8 cellular contexts compared by ENCODE assay signal in the genomic region with DNA sequence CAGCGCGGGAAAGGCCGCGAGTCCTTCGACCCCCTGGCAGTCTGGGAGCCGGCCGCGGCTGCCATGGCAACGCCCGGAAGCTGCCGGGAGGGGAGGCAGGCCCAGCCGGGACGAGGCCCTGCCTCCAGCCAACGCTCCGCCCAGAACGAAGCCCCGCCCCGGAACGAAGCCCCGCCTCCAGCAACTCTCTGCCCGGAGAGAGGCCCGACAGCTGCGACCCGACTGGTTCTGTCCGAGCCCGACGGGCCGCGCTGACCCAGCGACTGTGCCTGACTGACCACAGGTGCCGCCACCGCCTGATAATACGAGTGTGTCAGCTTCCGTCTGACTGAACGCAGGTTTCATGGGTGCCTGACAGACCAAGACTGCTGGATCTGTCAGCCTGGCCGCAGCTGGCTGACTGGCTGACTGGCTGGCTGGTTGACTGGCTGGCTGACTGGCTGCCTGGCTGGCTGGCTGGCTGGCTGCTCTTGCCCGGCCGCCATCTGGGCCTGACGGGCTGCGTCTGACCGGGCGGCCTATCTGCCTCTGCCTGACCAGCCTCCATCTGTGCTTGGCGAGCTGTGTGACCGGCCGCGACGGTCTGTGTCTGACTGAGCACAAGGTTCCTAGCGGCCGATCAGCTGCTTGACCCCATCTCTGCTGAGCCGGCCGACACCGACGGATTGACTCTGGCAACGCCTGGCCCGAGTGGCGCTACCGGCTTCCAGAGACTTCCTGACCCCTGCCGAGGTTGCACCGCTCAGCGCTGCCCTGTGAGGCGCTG.
DNase-seq lines count a peak whose midpoint lies in the region; ATAC-seq and TF ChIP-seq lines count a peak whose summit lies in the region.

No MANE protein-coding gene starts in this region.

- peak overlapping the region; percentile 41 for H3K9ac ChIP-seq in endodermal cell (ENCODE audit: extremely low read depth, low read length, poor library complexity, severe bottlenecking)

- DNase-seq in CD4-positive, alpha-beta memory T cell: peak; percentile 89 to 94 (median 90)
- DNase-seq in HPDE6-E6E7 (ENCODE audit: extremely low spot score) (peak; percentile 99), NOMO-1 (lab: John Stamatoyannopoulos, UW; ENCODE audit: unreplicated experiment in 2 of 2) (peak; percentile 60 to 75), endodermal cell (peak; percentile 99), midbrain (lab: John Stamatoyannopoulos, UW) (peak; percentile 94)
- DNase-seq in activated CD8-positive, alpha-beta memory T cell treated with anti-CD3 and anti-CD28 coated beads, Interleukin-2, amount 50 U/mL, for 24 hours (ENCODE audit: extremely low read depth): peak; percentile 73
- DNase-seq in stimulated activated CD8-positive, alpha-beta memory T cell treated with anti-CD3 and anti-CD28 coated beads, Interleukin-15, amount 100 ng/mL, for 4 hours (ENCODE audit: low read depth in 2 of 2): peak; percentile 84 to 86

- peaks cover 0 to 5% (median 4%) of the 10 kb centered on the region in 4 donors for H3K4me1 Mint-ChIP-seq in CD4-positive, alpha-beta memory T cell
- H3K4me1 Mint-ChIP-seq in endodermal cell: peaks cover 2% of the 10 kb centered on the region

- peak overlapping the region; percentile 60 to 89 (median 77) for H3K27ac Mint-ChIP-seq in CD4-positive, alpha-beta memory T cell
- peak overlapping the region; percentile 78 for H3K27ac Mint-ChIP-seq in endodermal cell

- H3K27ac ChIP-seq in CD4-positive, alpha-beta memory T cell (ENCODE audit: low read depth, low read length): peak overlapping the region; percentile 45
- peak overlapping the region; percentile 93 for H3K27ac ChIP-seq in endodermal cell (ENCODE audit: low read depth, low read length)

- H3K27me3 Mint-ChIP-seq in CD4-positive, alpha-beta memory T cell: peaks cover 0 to 3% of the 10 kb centered on the region in 2 donors
- H3K27me3 Mint-ChIP-seq in endodermal cell (ENCODE audit: insufficient read depth): peaks cover 35% of the 10 kb centered on the region

- POLR2A ChIA-PET in CD4-positive, alpha-beta memory T cell (lab: Charles Lee; ENCODE audit: partially characterized antibody): interaction anchor here (0.8 to 2.1 kb wide), 8 partner anchors 13 to 293 kb away, joined by 3 to 12 read pairs (median 4); a partner anchor contains a TSS

- no peaks in the 10 kb centered on the region for H3K9me3 Mint-ChIP-seq in CD4-positive, alpha-beta memory T cell
- no peaks in the 10 kb centered on the region for H3K9me3 Mint-ChIP-seq in endodermal cell

- no peaks in the 10 kb centered on the region for H3K9me3 ChIP-seq in CD4-positive, alpha-beta memory T cell (ENCODE audit: control insufficient read depth in 1 of 2, low read length in 2 of 2)
- H3K9me3 ChIP-seq in endodermal cell (ENCODE audit: control insufficient read depth, low read length): peaks cover 9% of the 10 kb centered on the region

- no peak for TF ChIP-seq CTCF in endodermal cell (conservative IDR thresholded peaks at IDR 0.05)

- no peaks in the 10 kb centered on the region for H3K36me3 ChIP-seq in CD4-positive, alpha-beta memory T cell (ENCODE audit: insufficient read depth, low read length)
- H3K36me3 ChIP-seq in endodermal cell (ENCODE audit: control insufficient read depth, insufficient read depth, low read length): no peaks in the 10 kb centered on the region

- intact Hi-C loops in CD4-positive, alpha-beta memory T cell (cut with micrococcal nuclease): loop anchor here (1.0 to 10.0 kb wide), 2 partner anchors 14 to 70 kb away; no protein-coding TSS in a partner anchor

- H3K36me3 Mint-ChIP-seq in CD4-positive, alpha-beta memory T cell: peaks cover 0 to 4% of the 10 kb centered on the region in 2 donors
- no peaks in the 10 kb centered on the region for H3K36me3 Mint-ChIP-seq in endodermal cell (ENCODE audit: low read depth)

- peak overlapping the region; percentile 47 to 75 for H3K4me3 ChIP-seq in CD4-positive, alpha-beta memory T cell (ENCODE audit: low read length in 2 of 2)
- H3K4me3 ChIP-seq in endodermal cell (ENCODE audit: low read length): peak overlapping the region; percentile 80

- CTCF ChIA-PET in CD4-positive, alpha-beta memory T cell (lab: Charles Lee; ENCODE audit: partially characterized antibody): interaction anchor here (0.6 to 1.8 kb wide), 4 partner anchors 72 to 915 kb away, joined by 3 to 6 read pairs (median 5); a partner anchor contains a TSS

- H3K27me3 ChIP-seq in CD4-positive, alpha-beta memory T cell (ENCODE audit: insufficient read depth, low read length): no peaks in the 10 kb centered on the region
- peaks cover 15% of the 10 kb centered on the region for H3K27me3 ChIP-seq in endodermal cell (ENCODE audit: control insufficient read depth, insufficient read depth, low read length, poor library complexity, severe bottlenecking)

- 16 to 24% methylated on average over 47 to 61 of the region's 61 CpGs for WGBS in endodermal cell (ENCODE audit: insufficient coverage in 1 of 2, insufficient read length in 1 of 2), 2 experiments

- peak; percentile 92 for ATAC-seq in GM19463 (IDR thresholded peaks at IDR 0.05; ENCODE audit: unreplicated experiment)

- peak overlapping the region; percentile 87 to 92 (median 89) for H3K4me3 Mint-ChIP-seq in CD4-positive, alpha-beta memory T cell
- peak overlapping the region; percentile 63 for H3K4me3 Mint-ChIP-seq in endodermal cell

- H3K4me1 ChIP-seq in CD4-positive, alpha-beta memory T cell (ENCODE audit: insufficient read depth, low read length): peaks cover 11% of the 10 kb centered on the region
- H3K4me1 ChIP-seq in endodermal cell (ENCODE audit: control insufficient read depth, insufficient read depth, low read length): peaks cover 3% of the 10 kb centered on the region

Comparison
In these comparisons a context has a peak if more than half of its experiments do, and no peak if none do; other contexts are left out.
1. Peak in every context shown above with its lines: DNase-seq, ATAC-seq, H3K4me3 ChIP-seq and H3K27ac ChIP-seq.